Comparison of ENCODE assay signal across 1 cellular context in the genomic region with DNA sequence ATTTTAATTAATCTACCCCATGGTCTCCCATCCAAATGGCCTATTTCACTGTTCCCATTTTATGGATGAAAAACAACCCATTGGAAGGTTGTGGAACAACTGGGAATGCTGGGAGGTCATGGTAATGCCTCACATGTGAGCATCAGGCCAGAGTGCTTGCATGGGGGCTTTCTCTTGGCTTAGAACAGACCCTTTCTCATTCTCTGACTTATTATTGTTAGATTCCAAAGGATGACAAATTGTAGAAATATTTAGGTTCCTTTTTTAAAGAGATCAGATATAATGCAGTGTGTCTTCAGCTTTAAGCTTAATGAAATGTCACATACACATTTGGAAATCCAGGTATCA.
TF ChIP-seq lines count a peak whose summit lies in the region.

No MANE protein-coding gene starts in this region.

TF ChIP-seq in HCT116, 20 proteins besides CTCF, POLR2A, EP300 and RAD21 (continued from another document):
- no peak for TF ChIP-seq REST (IDR thresholded peaks at IDR 0.05; ENCODE audit: low read depth)
